In genomic region chrX:133350751-133351150, GRCh38 we compare ENCODE assay signal across 17 cellular contexts.
A peak's percentile ranks its signal among the peaks of the same experiment; 100 is the strongest.
DNase-seq lines count a peak whose midpoint lies in the region; ATAC-seq and TF ChIP-seq lines count a peak whose summit lies in the region.
"Had no signal": no experiment of that assay in that cellular context is flagged by ENCODE, and none has a peak within 500 bp of the region (broad histone marks: within the 10 kb centered on the region; RNA-seq: fewer than 3 reads in every experiment).

No MANE protein-coding gene starts in this region.

- no peaks in the 10 kb centered on the region for H3K9me3 ChIP-seq in GM23248 (ENCODE audit: low read depth)
- no peaks in the 10 kb centered on the region for H3K9me3 ChIP-seq in psoas muscle

- DNase-seq in GM23248 = peak; percentile 17
- DNase-seq in NCI-H2171 treated with DMSO at 0.1 percent for 48 hours (lab: John Stamatoyannopoulos, UW) = peak; percentile 43
- DNase-seq in fibroblast of the conjunctiva (ENCODE audit: low read depth) = peak; percentile 8
- peak; percentile 34 to 64 for DNase-seq in psoas muscle
- DNase-seq in T-helper 1 cell = no peak
- no peak for DNase-seq in NCI-H82 treated with DMSO at 0.1 percent for 48 hours (lab: John Stamatoyannopoulos, UW; ENCODE audit: unreplicated experiment)
- DNase-seq in stimulated activated CD4-positive, alpha-beta T cell treated with anti-CD3 and anti-CD28 coated beads, Interleukin-12 subunit alpha, Interleukin-12 subunit beta, amount 100 ng/mL, for 4 hours = no peak
- DNase-seq in germinal center (ENCODE audit: low spot score) = no peak
- DNase-seq: activated CD8-positive, alpha-beta memory T cell treated with anti-CD3 and anti-CD28 coated beads, Interleukin-2, amount 50 U/mL, for 4 hours; cerebellar nuclear complex; EL; NCI-H1930; stimulated activated CD4-positive, alpha-beta T cell treated with anti-CD3 and anti-CD28 coated beads, Interleukin-4, amount 100 ng/mL, for 24 hours; WERI-Rb-1 had no signal

- WGBS in GM23248 (ENCODE audit: low coverage in 1 of 2, low lambda C conversion rate in 2 of 2, missing lambda C conversion rate in 2 of 2), 2 experiments = 11% methylated on average over 1 of the region's 1 CpG
- 0 to 5% (median 0%) methylated on average over 1 of the region's 1 CpG for whole genome bisulfite sequencing in psoas muscle, 3 donors

- no peaks in the 10 kb centered on the region for H3K4me1 ChIP-seq in GM23248 (ENCODE audit: insufficient read depth)
- peaks cover 3% of the 10 kb centered on the region for H3K4me1 ChIP-seq in psoas muscle

- TF ChIP-seq CTCF in psoas muscle (IDR thresholded peaks at IDR 0.05) = no peak

- H3K27ac ChIP-seq in GM23248 (no peak overlapping the region), psoas muscle (no peak overlapping the region)
- H3K27ac ChIP-seq: WERI-Rb-1 had no signal

- H3K79me2 ChIP-seq in GM23248 (ENCODE audit: insufficient read depth) = no peaks in the 10 kb centered on the region

- no peaks in the 10 kb centered on the region for H3F3A ChIP-seq in GM23248 (ENCODE audit: insufficient read depth)

- H3K4me3 ChIP-seq in GM23248 (no peak overlapping the region), psoas muscle (no peak overlapping the region)

- in situ Hi-C loops in GM23248 (cut with MboI) = no loop called here

- H3K9me2 ChIP-seq in GM23248 (ENCODE audit: insufficient read depth) = no peaks in the 10 kb centered on the region

- H2AFZ ChIP-seq in GM23248 = no peak overlapping the region

- H3K27me3 ChIP-seq in GM23248 (replicated peaks; ENCODE audit: insufficient read depth) (no peaks in the 10 kb centered on the region), psoas muscle (ENCODE audit: insufficient read depth in 3 of 3, low read length in 2 of 3) (no peaks in the 10 kb centered on the region)

- no peaks in the 10 kb centered on the region for H3K36me3 ChIP-seq in GM23248 (ENCODE audit: low read depth)
- no peaks in the 10 kb centered on the region for H3K36me3 ChIP-seq in psoas muscle (ENCODE audit: insufficient read depth in 1 of 2, low read depth in 1 of 2)
- H3K36me3 ChIP-seq: WERI-Rb-1 had no signal

- intact Hi-C loops in psoas muscle (cut with DNase I) = no loop called here

- no peak overlapping the region for H3K9ac ChIP-seq in GM23248

- no peak for ATAC-seq in psoas muscle
- ATAC-seq: esophagus mucosa; SK-N-SH treated with all-trans-retinoic acid at 6 μM for 48 hours; stimulated activated effector memory CD8-positive, alpha-beta T cell treated with anti-CD3 and anti-CD28 coated beads, Interleukin-12 subunit alpha, Interleukin-12 subunit beta, amount 100 ng/mL, for 72 hours had no signal

- no peak overlapping the region for H3K4me2 ChIP-seq in GM23248 (ENCODE audit: unreplicated experiment)

- H4K20me1 ChIP-seq in GM23248 (ENCODE audit: insufficient read depth) = no peaks in the 10 kb centered on the region

Comparison
In these comparisons a context has a peak if more than half of its experiments do, and no peak if none do; other contexts are left out.
1. DNase-seq: peak in GM23248 (single experiment), NCI-H2171 treated with DMSO at 0.1 percent for 48 hours (single experiment), fibroblast of the conjunctiva (single experiment) and psoas muscle (2 of 2); none in T-helper 1 cell (0 of 5), NCI-H82 treated with DMSO at 0.1 percent for 48 hours (single experiment), stimulated activated CD4-positive, alpha-beta T cell treated with anti-CD3 and anti-CD28 coated beads, Interleukin-12 subunit alpha, Interleukin-12 subunit beta, amount 100 ng/mL, for 4 hours (single experiment) and germinal center (single experiment).